Comparison of ENCODE assay signal across 1 cellular context in genomic region chr5:139739612-139739974, GRCh38.
TF ChIP-seq lines count a peak whose summit lies in the region.

No MANE protein-coding gene starts in this region.

TF ChIP-seq in H1, 55 proteins besides CTCF, POLR2A, EP300 and RAD21 (continued from another document):
- TF ChIP-seq CHD2 (IDR thresholded peaks at IDR 0.05; ENCODE audit: low read length): no peak
TF ChIP-seq in H1: peak in this region for 0.
